In the genomic region with DNA sequence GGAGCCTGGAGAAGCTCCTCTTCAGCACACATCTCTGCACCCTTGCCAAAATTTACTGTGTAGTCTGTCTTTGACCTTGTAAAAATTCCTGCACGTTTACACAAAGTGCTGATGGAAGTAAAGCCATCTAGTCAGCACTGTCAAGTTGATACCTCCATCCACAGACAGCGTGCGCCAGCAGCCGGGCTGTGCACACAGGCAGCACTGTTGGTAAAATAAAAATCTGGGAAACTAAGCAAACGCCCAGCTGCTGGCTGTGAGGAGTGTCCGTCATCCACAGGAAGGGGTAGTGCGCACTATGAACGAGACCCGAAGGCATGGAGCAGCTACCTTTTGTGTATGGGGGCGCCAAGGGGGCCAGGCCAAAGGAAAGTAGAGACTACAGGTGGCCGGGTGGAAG, we compare ENCODE assay signal across 11 cellular contexts. TPM values are rescaled to one million over a fixed set of nuclear protein-coding genes. Genes with fewer than 3 reads are reported as not detected.
"Had no signal": no experiment of that assay in that cellular context is flagged by ENCODE, and none has a peak within 500 bp of the region (broad histone marks: within the 10 kb centered on the region; RNA-seq: fewer than 3 reads in every experiment).

No MANE protein-coding gene starts in this region.

- H3K9me3 ChIP-seq: HAP-1 had no signal

- ATAC-seq: HCT116, HepG2 had no signal

- DNase-seq: GM23248, GOT3, H7, HFFc6 had no signal

- H3K4me1 ChIP-seq: HAP-1 had no signal

- H3K27ac ChIP-seq: GM23248, HL-60 had no signal

- H3K4me3 ChIP-seq: GM23248, HAP-1 had no signal

- H3K36me3 ChIP-seq: HAP-1 had no signal

RNA-seq across cellular contexts. Expression of gene SIGLEC11, which starts 17.4 kb away (rescaled TPM):
- total RNA-seq: GM23248, H4, H7, HepG2, HFFc6, HT1080 had no signal
- polyA plus RNA-seq: GM23248, HepG2, IgD-negative memory B cell had no signal
